Comparison of ENCODE assay signal across 2 cellular contexts in the genomic region with DNA sequence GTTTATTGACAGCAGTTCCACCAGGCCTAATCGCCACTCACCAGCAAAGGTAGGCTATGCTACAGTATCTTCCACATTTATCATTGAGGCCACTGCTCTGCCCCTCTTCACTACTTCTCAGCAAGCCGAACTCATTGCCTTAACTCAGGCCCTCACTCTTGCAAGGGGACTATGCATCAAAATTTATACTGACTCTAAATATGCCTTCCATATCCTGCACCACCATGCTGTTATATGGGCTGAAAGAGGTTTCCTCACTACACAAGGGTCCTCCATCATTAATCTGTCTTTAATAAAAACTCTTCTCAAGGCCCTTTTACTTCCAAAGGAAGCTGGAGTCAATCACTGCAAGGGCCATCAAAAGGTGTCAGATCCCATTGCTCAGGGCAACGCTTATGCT. TPM values are rescaled to one million over a fixed set of nuclear protein-coding genes. Genes with fewer than 3 reads are reported as not detected.
"Had no signal": no experiment of that assay in that cellular context is flagged by ENCODE, and none has a peak within 500 bp of the region (broad histone marks: within the 10 kb centered on the region; RNA-seq: fewer than 3 reads in every experiment).

No MANE protein-coding gene starts in this region.

RNA-seq across cellular contexts. Expression of a gene that starts 33.2 kb away (rescaled TPM):
- total RNA-seq: occipital lobe had no signal
- polyA plus RNA-seq: neural cell had no signal
